In genomic region chr5:148796931-148797330, GRCh38 we compare ENCODE assay signal across 13 cellular contexts.
"Had no signal": no experiment of that assay in that cellular context is flagged by ENCODE, and none has a peak within 500 bp of the region (broad histone marks: within the 10 kb centered on the region; RNA-seq: fewer than 3 reads in every experiment).

No MANE protein-coding gene starts in this region.

- H3K9me3 ChIP-seq: adrenal gland, left ventricle myocardium inferior had no signal

- H3K4me1 ChIP-seq: adrenal gland had no signal

- H3K27ac ChIP-seq: adrenal gland, left ventricle myocardium inferior, WERI-Rb-1 had no signal

- H3K4me3 ChIP-seq: adrenal gland, left ventricle myocardium inferior had no signal

- H3K27me3 ChIP-seq: adrenal gland had no signal

- DNase-seq: activated CD4-positive, alpha-beta T cell treated with anti-CD3 and anti-CD28 coated beads, Interleukin-2, amount 50 U/mL, for 4 hours; activated gamma-delta T cell; adrenal gland; dermis blood vessel endothelial cell; effector memory CD4-positive, alpha-beta T cell; foreskin melanocyte; hypothalamus; left ventricle myocardium inferior; nephron progenitor cell; stimulated activated naive B cell treated with anti-CD40 and anti-IgM and Interleukin-4, amounts not matched to agents 10 μg/mL and 1 μg/mL and 100 μg/mL, for 72 hours; T-helper 2 cell; WERI-Rb-1 had no signal

- ATAC-seq: activated naive CD4-positive, alpha-beta T cell treated with anti-CD3 and anti-CD28 coated beads, Interleukin-2, amount 50 U/mL, for 72 hours; stimulated activated naive B cell treated with anti-CD40 and anti-IgM and Interleukin-4, amounts not matched to agents 10 μg/mL and 1 μg/mL and 100 μg/mL, for 72 hours had no signal

- H3K36me3 ChIP-seq: adrenal gland, left ventricle myocardium inferior, WERI-Rb-1 had no signal
